ENCODE assay signal across 11 cellular contexts in genomic region chr4:78667764-78668163, GRCh38.
A peak's percentile ranks its signal among the peaks of the same experiment; 100 is the strongest.
DNase-seq lines count a peak whose midpoint lies in the region; ATAC-seq, FAIRE-seq and TF ChIP-seq lines count a peak whose summit lies in the region.
"Had no signal": no experiment of that assay in that cellular context is flagged by ENCODE, and none has a peak within 500 bp of the region (broad histone marks: within the 10 kb centered on the region; RNA-seq: fewer than 3 reads in every experiment).

No MANE protein-coding gene starts in this region.

- ATAC-seq in right lobe of liver: peak in 3 of 4 donors; percentile 35 to 50 (median 48)
- no peak for ATAC-seq in HepG2
- ATAC-seq in HG02623 (IDR thresholded peaks at IDR 0.05; ENCODE audit: unreplicated experiment): peak; percentile 96
- peak; percentile 94 to 95 for ATAC-seq in stimulated activated naive B cell treated with anti-CD40 and anti-IgM and Interleukin-4, amounts not matched to agents 10 μg/mL and 1 μg/mL and 100 μg/mL, for 72 hours (replicated peaks)

- TF ChIP-seq EP300 in HepG2 (IDR thresholded peaks at IDR 0.05; ENCODE audit: low read depth in 2 of 2, low read length in 2 of 2): no peak
- TF ChIP-seq EP300 in HepG2 (CRISPR knock-in tag; IDR thresholded peaks at IDR 0.05; ENCODE audit: borderline replicate concordance): no peak

- peaks cover 36 to 66% (median 37%) of the 10 kb centered on the region in 3 donors for H3K4me1 Mint-ChIP-seq in IgD-negative memory B cell
- H3K4me1 Mint-ChIP-seq in stimulated activated naive B cell treated with anti-CD40 and anti-IgM and Interleukin-4, amounts not matched to agents 10 μg/mL and 1 μg/mL and 100 μg/mL, for 72 hours: peaks cover 46 to 86% of the 10 kb centered on the region in 2 donors

- 27% methylated on average over 2 of the region's 2 CpGs for WGBS in right lobe of liver (ENCODE audit: insufficient coverage, low coverage, low lambda C conversion rate, missing lambda C conversion rate)
- WGBS in HepG2 (ENCODE audit: low lambda C conversion rate): 56% methylated on average over 2 of the region's 2 CpGs

- H3K27ac Mint-ChIP-seq in IgD-negative memory B cell: peak overlapping the region; percentile 36 to 91 (median 44)
- peak overlapping the region; percentile 62 for H3K27ac Mint-ChIP-seq in stimulated activated naive B cell treated with anti-CD40 and anti-IgM and Interleukin-4, amounts not matched to agents 10 μg/mL and 1 μg/mL and 100 μg/mL, for 72 hours

- no peak for TF ChIP-seq CTCF in right lobe of liver (IDR thresholded peaks at IDR 0.05)
- no peak for TF ChIP-seq CTCF in HepG2 (CRISPR knock-in tag; IDR thresholded peaks at IDR 0.05)
- TF ChIP-seq CTCF in WERI-Rb-1 (IDR thresholded peaks at IDR 0.05; ENCODE audit: low read depth, low read length): no peak

- H3K27me3 ChIP-seq in right lobe of liver: no peaks in the 10 kb centered on the region
- no peaks in the 10 kb centered on the region for H3K27me3 ChIP-seq in HepG2 (ENCODE audit: control insufficient read depth in 1 of 2, insufficient read depth in 2 of 2, low read length in 2 of 2)
- no peaks in the 10 kb centered on the region for H3K27me3 ChIP-seq in WERI-Rb-1 (ENCODE audit: insufficient read depth, low read depth, severe bottlenecking)
- H3K27me3 ChIP-seq: SJSA1 had no signal

- FAIRE-seq in HepG2 (lab: Jason Lieb, UNC): no peak

- CTCF ChIA-PET in HepG2 (lab: Yijun Ruan, JAX; ENCODE audit: low intra/inter-chr PET ratio, low total read pairs): no interaction called here

- TF ChIP-seq POLR2A in right lobe of liver (IDR thresholded peaks at IDR 0.05) (no peak), HepG2 (IDR thresholded peaks at IDR 0.05; ENCODE audit: insufficient read depth in 1 of 2, low read depth in 2 of 2, low read length in 2 of 2) (no peak)

- H4K20me1 ChIP-seq in HepG2 (ENCODE audit: insufficient read depth, low read length): no peaks in the 10 kb centered on the region

- peak overlapping the region in 1 of 3 donors; percentile 25 for H3K27ac ChIP-seq in right lobe of liver
- H3K27ac ChIP-seq in HepG2 (ENCODE audit: extremely low read length, insufficient read depth, low read length): no peak overlapping the region
- no peak overlapping the region for H3K27ac ChIP-seq in WERI-Rb-1
- H3K27ac ChIP-seq: SJSA1 had no signal

- H3K36me3 ChIP-seq in right lobe of liver (no peaks in the 10 kb centered on the region), HepG2 (replicated peaks in 1 of 2; ENCODE audit: control insufficient read depth in 1 of 2, insufficient read depth in 2 of 2, low read length in 2 of 2) (no peaks in the 10 kb centered on the region), WERI-Rb-1 (no peaks in the 10 kb centered on the region)
- H3K36me3 ChIP-seq: SJSA1 had no signal

- in situ Hi-C loops in HepG2 (cut with HindIII; ENCODE audit: extremely low pct_ligation_motif_present, low pct_unique_long_range_greater_than_20kb): no loop called here

- H3K4me1 ChIP-seq in right lobe of liver (no peaks in the 10 kb centered on the region), HepG2 (ENCODE audit: insufficient read depth, low read length) (peaks cover 34% of the 10 kb centered on the region)

- no peak overlapping the region for H3K4me3 ChIP-seq in right lobe of liver
- H3K4me3 ChIP-seq in HepG2 (replicated peaks in 1 of 3; ENCODE audit: insufficient read depth in 1 of 3, low read depth in 2 of 3, low read length in 3 of 3): no peak overlapping the region
- no peak overlapping the region for H3K4me3 ChIP-seq in WERI-Rb-1 (ENCODE audit: low read depth, low read length)
- H3K4me3 ChIP-seq: dorsolateral prefrontal cortex, SJSA1 had no signal

- H3K27me3 Mint-ChIP-seq in IgD-negative memory B cell: no peaks in the 10 kb centered on the region
- H3K27me3 Mint-ChIP-seq in stimulated activated naive B cell treated with anti-CD40 and anti-IgM and Interleukin-4, amounts not matched to agents 10 μg/mL and 1 μg/mL and 100 μg/mL, for 72 hours: no peaks in the 10 kb centered on the region

- no peaks in the 10 kb centered on the region for H3K79me2 ChIP-seq in HepG2 (ENCODE audit: insufficient read depth, low read length)

- no peak overlapping the region for H2AFZ ChIP-seq in HepG2 (ENCODE audit: low read length)

- H3K9me3 ChIP-seq in right lobe of liver (no peaks in the 10 kb centered on the region), HepG2 (ENCODE audit: low read length) (no peaks in the 10 kb centered on the region), WERI-Rb-1 (ENCODE audit: severe bottlenecking) (no peaks in the 10 kb centered on the region)
- H3K9me3 ChIP-seq: SJSA1 had no signal

- H3K4me3 Mint-ChIP-seq in IgD-negative memory B cell: peak overlapping the region in 3 of 4 donors; percentile 49 to 87 (median 83)
- H3K4me3 Mint-ChIP-seq in stimulated activated naive B cell treated with anti-CD40 and anti-IgM and Interleukin-4, amounts not matched to agents 10 μg/mL and 1 μg/mL and 100 μg/mL, for 72 hours: peak overlapping the region in 1 of 2 donors; percentile 10

- peaks cover 0 to 3% (median 0%) of the 10 kb centered on the region in 3 donors for H3K9me3 Mint-ChIP-seq in IgD-negative memory B cell
- H3K9me3 Mint-ChIP-seq in stimulated activated naive B cell treated with anti-CD40 and anti-IgM and Interleukin-4, amounts not matched to agents 10 μg/mL and 1 μg/mL and 100 μg/mL, for 72 hours: peaks cover 0 to 8% of the 10 kb centered on the region in 2 donors

- H3K4me2 ChIP-seq in HepG2 (ENCODE audit: low read depth, low read length): no peak overlapping the region

- intact Hi-C loops in right lobe of liver (cut with DNase I) (no loop called here), HepG2 (cut with micrococcal nuclease; ENCODE audit: unreplicated experiment) (no loop called here)

- no peak overlapping the region for H3K9ac ChIP-seq in HepG2 (ENCODE audit: insufficient read depth, low read depth, low read length)

- DNase-seq in right lobe of liver: no peak
- no peak for DNase-seq in HepG2 (ENCODE audit: low spot score)
- DNase-seq in stimulated activated naive B cell treated with anti-CD40 and anti-IgM and Interleukin-4, amounts not matched to agents 10 μg/mL and 1 μg/mL and 100 μg/mL, for 72 hours: no peak
- no peak for DNase-seq in NCI-H774 (lab: John Stamatoyannopoulos, UW)
- no peak for DNase-seq in glomerular visceral epithelial cell (ENCODE audit: extremely low spot score)
- no peak for DNase-seq in WERI-Rb-1
- DNase-seq: dorsolateral prefrontal cortex, NCI-H1105 had no signal

- peaks cover 3% of the 10 kb centered on the region for H3K36me3 Mint-ChIP-seq in IgD-negative memory B cell
- no peaks in the 10 kb centered on the region for H3K36me3 Mint-ChIP-seq in stimulated activated naive B cell treated with anti-CD40 and anti-IgM and Interleukin-4, amounts not matched to agents 10 μg/mL and 1 μg/mL and 100 μg/mL, for 72 hours

- POLR2A ChIA-PET in HepG2 (lab: Yijun Ruan, JAX): no interaction called here

- no peak for TF ChIP-seq RAD21 in HepG2 (CRISPR knock-in tag; IDR thresholded peaks at IDR 0.05)

- BruUV-seq in HepG2 (replicated peaks; lab: Mats Ljungman, UMichigan): no TSS peak

TF ChIP-seq in HepG2, 621 proteins besides CTCF, POLR2A, EP300 and RAD21:
- no peak for TF ChIP-seq CREB1 (IDR thresholded peaks at IDR 0.05)
- no peak for TF ChIP-seq CREB1 (CRISPR knock-in tag; IDR thresholded peaks at IDR 0.05)
- no peak for TF ChIP-seq ZNF597 (CRISPR knock-in tag; IDR thresholded peaks at IDR 0.05)
- no peak for TF ChIP-seq MAZ (IDR thresholded peaks at IDR 0.05; ENCODE audit: borderline replicate concordance, low read depth, low read length)
- TF ChIP-seq MAZ (CRISPR knock-in tag; IDR thresholded peaks at IDR 0.05; ENCODE audit: low read depth): no peak
- no peak for TF ChIP-seq ZBTB44 (CRISPR knock-in tag; IDR thresholded peaks at IDR 0.05)
